ENCODE assay signal across 18 cellular contexts in genomic region chr19:33428627-33429013, GRCh38.
"Had no signal": no experiment of that assay in that cellular context is flagged by ENCODE, and none has a peak within 500 bp of the region (broad histone marks: within the 10 kb centered on the region; RNA-seq: fewer than 3 reads in every experiment).

No MANE protein-coding gene starts in this region.

- H3K36me3 ChIP-seq: ascending aorta, transverse colon had no signal

- H3K27me3 Mint-ChIP-seq: progenitor cell of endocrine pancreas; stimulated activated naive CD8-positive, alpha-beta T cell treated with anti-CD3 and anti-CD28 coated beads, Interleukin-15, Interleukin-2, amounts not matched to agents 100 ng/mL and 50 ng/mL, for 24 hours had no signal

- H3K36me3 Mint-ChIP-seq: activated CD8-positive, alpha-beta memory T cell treated with anti-CD3 and anti-CD28 coated beads, Interleukin-2, amount 10 ng/mL, durations not matched to agents 7 days and 5 days; natural killer cell treated with Interleukin-12 subunit alpha and Interleukin-12 subunit beta and Interleukin-15 and Interleukin-18, amount 100 ng/mL, for 72 hours had no signal

- H3K9me3 ChIP-seq: ascending aorta, transverse colon had no signal

- ATAC-seq: activated CD8-positive, alpha-beta memory T cell treated with anti-CD3 and anti-CD28 coated beads, Interleukin-2, amount 10 ng/mL, durations not matched to agents 7 days and 5 days; natural killer cell treated with Interleukin-12 subunit alpha and Interleukin-12 subunit beta and Interleukin-15 and Interleukin-18, amount 100 ng/mL, for 72 hours; right cardiac atrium had no signal

- H3K27me3 ChIP-seq: ascending aorta, transverse colon had no signal

- H3K9me3 Mint-ChIP-seq: activated CD4-positive, alpha-beta memory T cell treated with anti-CD3 and anti-CD28 coated beads, Interleukin-2, amount 10 ng/mL, durations not matched to agents 7 days and 5 days; natural killer cell treated with Interleukin-12 subunit alpha and Interleukin-12 subunit beta and Interleukin-15 and Interleukin-18, amount 100 ng/mL, for 72 hours; stimulated activated naive CD8-positive, alpha-beta T cell treated with anti-CD3 and anti-CD28 coated beads, Interleukin-15, Interleukin-2, amounts not matched to agents 100 ng/mL and 50 ng/mL, for 24 hours; T-helper 2 cell treated with Interferon-gamma antibody and Interleukin-4, amounts not matched to agents 5 μg/mL and 100 μg/mL, for 36 hours had no signal

- H3K27ac ChIP-seq: ascending aorta, skin epidermis, transverse colon had no signal

- H3K4me1 ChIP-seq: ascending aorta, transverse colon had no signal

- H3K4me3 Mint-ChIP-seq: activated CD4-positive, alpha-beta memory T cell treated with anti-CD3 and anti-CD28 coated beads, Interleukin-2, amount 10 ng/mL, durations not matched to agents 7 days and 5 days; activated CD8-positive, alpha-beta memory T cell treated with anti-CD3 and anti-CD28 coated beads, Interleukin-2, amount 10 ng/mL, durations not matched to agents 7 days and 5 days; natural killer cell treated with Interleukin-12 subunit alpha and Interleukin-12 subunit beta and Interleukin-15 and Interleukin-18, amount 100 ng/mL, for 72 hours; stimulated activated naive CD8-positive, alpha-beta T cell treated with anti-CD3 and anti-CD28 coated beads, Interleukin-15, Interleukin-2, amounts not matched to agents 100 ng/mL and 50 ng/mL, for 24 hours; T-helper 2 cell treated with Interferon-gamma antibody and Interleukin-4, amounts not matched to agents 5 μg/mL and 100 μg/mL, for 36 hours had no signal

- H3K4me3 ChIP-seq: ascending aorta, lung, skin epidermis, transverse colon had no signal

- DNase-seq: activated CD4-positive, alpha-beta memory T cell treated with anti-CD3 and anti-CD28 coated beads, Interleukin-2, amount 10 ng/mL, durations not matched to agents 7 days and 5 days; activated CD4-positive, alpha-beta T cell treated with anti-CD3 and anti-CD28 coated beads for 48 hours; activated CD4-positive, CD25-positive, alpha-beta regulatory T cell; activated CD8-positive, alpha-beta memory T cell treated with anti-CD3 and anti-CD28 coated beads, Interleukin-2, amount 10 ng/mL, durations not matched to agents 7 days and 5 days; activated naive CD4-positive, alpha-beta T cell treated with anti-CD3 and anti-CD28 coated beads, Interleukin-2, amount 50 U/mL, for 16 hours; activated T-cell treated with anti-CD3 and anti-CD28 coated beads, Interleukin-2, amount 50 U/mL, for 1 hour; cortex of kidney; kidney glomerular epithelial cell; nucleus accumbens; transverse colon had no signal

- H3K27ac Mint-ChIP-seq: activated CD4-positive, alpha-beta memory T cell treated with anti-CD3 and anti-CD28 coated beads, Interleukin-2, amount 10 ng/mL, durations not matched to agents 7 days and 5 days; activated CD8-positive, alpha-beta memory T cell treated with anti-CD3 and anti-CD28 coated beads, Interleukin-2, amount 10 ng/mL, durations not matched to agents 7 days and 5 days; natural killer cell treated with Interleukin-12 subunit alpha and Interleukin-12 subunit beta and Interleukin-15 and Interleukin-18, amount 100 ng/mL, for 72 hours; progenitor cell of endocrine pancreas; stimulated activated naive CD8-positive, alpha-beta T cell treated with anti-CD3 and anti-CD28 coated beads, Interleukin-15, Interleukin-2, amounts not matched to agents 100 ng/mL and 50 ng/mL, for 24 hours; T-helper 2 cell treated with Interferon-gamma antibody and Interleukin-4, amounts not matched to agents 5 μg/mL and 100 μg/mL, for 36 hours had no signal
